Comparison of ENCODE assay signal across 25 cellular contexts in genomic region chr19:19679176-19680073, GRCh38. TPM values are rescaled to one million over a fixed set of nuclear protein-coding genes. Genes with fewer than 3 reads are reported as not detected.
A peak's percentile ranks its signal among the peaks of the same experiment; 100 is the strongest.
DNase-seq lines count a peak whose midpoint lies in the region; ATAC-seq, FAIRE-seq and TF ChIP-seq lines count a peak whose summit lies in the region.
"Had no signal": no experiment of that assay in that cellular context is flagged by ENCODE, and none has a peak within 500 bp of the region (broad histone marks: within the 10 kb centered on the region; RNA-seq: fewer than 3 reads in every experiment).

No MANE protein-coding gene starts in this region.

- WGBS in K562 (ENCODE audit: insufficient coverage, low coverage, missing lambda C conversion rate) = 98% methylated on average over 20 of the region's 20 CpGs

- H3K27ac ChIP-seq in K562 (ENCODE audit: extremely low read depth, low read depth, low read length) = no peak overlapping the region
- H3K27ac ChIP-seq: HL-60, skin epidermis had no signal

- H3K27ac Mint-ChIP-seq in activated CD4-positive, alpha-beta memory T cell treated with anti-CD3 and anti-CD28 coated beads for 36 hours = peak overlapping the region; percentile 39
- no peak overlapping the region for H3K27ac Mint-ChIP-seq in activated CD4-positive, alpha-beta memory T cell treated with anti-CD3 and anti-CD28 coated beads, Interleukin-2, amount 10 ng/mL, durations not matched to agents 7 days and 5 days
- no peak overlapping the region for H3K27ac Mint-ChIP-seq in Caco-2 (ENCODE audit: unreplicated experiment)
- H3K27ac Mint-ChIP-seq: activated naive CD8-positive, alpha-beta T cell treated with anti-CD3 and anti-CD28 coated beads, Interleukin-2, amount 10 ng/mL, durations not matched to agents 7 days and 5 days; activated T-helper 1 cell treated with anti-CD3 and anti-CD28 coated beads, Interleukin-12 subunit alpha, Interleukin-12 subunit beta, Interleukin-2, Interleukin-4 antibody, amounts not matched to agents 30 ng/mL and 10 ng/mL and 1 ng/mL, durations not matched to agents 14 hours and 24 hours and 36 hours; nephron progenitor cell; stimulated activated naive CD8-positive, alpha-beta T cell treated with anti-CD3 and anti-CD28 coated beads, Interleukin-15, Interleukin-2, amounts not matched to agents 100 ng/mL and 50 ng/mL, for 24 hours had no signal

- no peak for TF ChIP-seq RAD21 in K562 (CRISPR knock-in tag; conservative IDR thresholded peaks at IDR 0.05 in 1 of 2, IDR thresholded peaks at IDR 0.05 in 1 of 2)

- DNase-seq in activated CD4-positive, alpha-beta memory T cell treated with anti-CD3 and anti-CD28 coated beads for 36 hours = no peak
- no peak for DNase-seq in activated CD4-positive, alpha-beta memory T cell treated with anti-CD3 and anti-CD28 coated beads, Interleukin-2, amount 10 ng/mL, durations not matched to agents 7 days and 5 days
- DNase-seq in Caco-2 (no peak), K562 (ENCODE audit: extremely low read depth in 1 of 4, low spot score in 3 of 4) (no peak), retina (no peak)
- no peak for DNase-seq in stimulated activated naive CD8-positive, alpha-beta T cell treated with anti-CD3 and anti-CD28 coated beads, Interleukin-15, Interleukin-2, amounts not matched to agents 100 U/mL and 50 U/mL, for 24 hours
- DNase-seq: 8988T; activated naive CD8-positive, alpha-beta T cell treated with anti-CD3 and anti-CD28 coated beads, Interleukin-2, amount 10 ng/mL, durations not matched to agents 7 days and 5 days; dermis blood vessel endothelial cell; GOT3; Kasumi-1; left cardiac atrium; mammary epithelial cell; MV-4-11; NCI-H1436 treated with DMSO at 0.1 percent for 48 hours; NCI-H774; nephron progenitor cell; SK-N-SH had no signal

- H3K36me3 Mint-ChIP-seq in activated CD4-positive, alpha-beta memory T cell treated with anti-CD3 and anti-CD28 coated beads for 36 hours = peaks cover 93% of the 10 kb centered on the region
- peaks cover 96% of the 10 kb centered on the region for H3K36me3 Mint-ChIP-seq in activated CD4-positive, alpha-beta memory T cell treated with anti-CD3 and anti-CD28 coated beads, Interleukin-2, amount 10 ng/mL, durations not matched to agents 7 days and 5 days (ENCODE audit: low read depth)
- H3K36me3 Mint-ChIP-seq in Caco-2 (ENCODE audit: insufficient read depth, unreplicated experiment) = peaks cover 62% of the 10 kb centered on the region

- H3K4me1 ChIP-seq in Caco-2 (no peaks in the 10 kb centered on the region), K562 (replicated peaks in 1 of 2; ENCODE audit: control insufficient read depth in 2 of 2, insufficient read depth in 2 of 2, low read length in 2 of 2) (no peaks in the 10 kb centered on the region)

- H3K9me1 ChIP-seq in K562 (ENCODE audit: control insufficient read depth, insufficient read depth, low read length) = no peaks in the 10 kb centered on the region

- H3K27me3 Mint-ChIP-seq in activated CD4-positive, alpha-beta memory T cell treated with anti-CD3 and anti-CD28 coated beads for 36 hours = no peaks in the 10 kb centered on the region
- H3K27me3 Mint-ChIP-seq in activated CD4-positive, alpha-beta memory T cell treated with anti-CD3 and anti-CD28 coated beads, Interleukin-2, amount 10 ng/mL, durations not matched to agents 7 days and 5 days = no peaks in the 10 kb centered on the region
- no peaks in the 10 kb centered on the region for H3K27me3 Mint-ChIP-seq in Caco-2 (ENCODE audit: insufficient read depth, unreplicated experiment)
- H3K27me3 Mint-ChIP-seq: activated naive CD8-positive, alpha-beta T cell treated with anti-CD3 and anti-CD28 coated beads, Interleukin-2, amount 10 ng/mL, durations not matched to agents 7 days and 5 days; central memory CD8-positive, alpha-beta T cell; stimulated activated naive CD8-positive, alpha-beta T cell treated with anti-CD3 and anti-CD28 coated beads, Interleukin-15, Interleukin-2, amounts not matched to agents 100 ng/mL and 50 ng/mL, for 24 hours had no signal

- CTCF ChIA-PET in activated CD4-positive, alpha-beta memory T cell treated with anti-CD3 and anti-CD28 coated beads for 36 hours (lab: Charles Lee) = no interaction called here
- CTCF ChIA-PET in activated CD4-positive, alpha-beta memory T cell treated with anti-CD3 and anti-CD28 coated beads, Interleukin-2, amount 10 ng/mL, durations not matched to agents 7 days and 5 days (lab: Charles Lee) = no interaction called here
- CTCF ChIA-PET in Caco-2 (lab: Charles Lee) (no interaction called here), K562 (lab: Yijun Ruan, JAX; ENCODE audit: low intra/inter-chr PET ratio) (no interaction called here)

- no peaks in the 10 kb centered on the region for H3K27me3 ChIP-seq in Caco-2 (replicated peaks; ENCODE audit: control insufficient read depth, insufficient read depth, low read length)
- H3K27me3 ChIP-seq in K562 (ENCODE audit: control insufficient read depth in 2 of 2, insufficient read depth in 2 of 2, low read length in 2 of 2) = no peaks in the 10 kb centered on the region

- BruUV-seq in Caco-2 (replicated peaks; lab: Mats Ljungman, UMichigan) = TSS peak; percentile 13
- TSS peak; percentile 22 for BruUV-seq in K562 (replicated peaks; lab: Mats Ljungman, UMichigan)

- H3K4me3 Mint-ChIP-seq in activated CD4-positive, alpha-beta memory T cell treated with anti-CD3 and anti-CD28 coated beads for 36 hours = no peak overlapping the region
- no peak overlapping the region for H3K4me3 Mint-ChIP-seq in activated CD4-positive, alpha-beta memory T cell treated with anti-CD3 and anti-CD28 coated beads, Interleukin-2, amount 10 ng/mL, durations not matched to agents 7 days and 5 days
- no peak overlapping the region for H3K4me3 Mint-ChIP-seq in Caco-2 (ENCODE audit: unreplicated experiment)
- H3K4me3 Mint-ChIP-seq: activated naive CD8-positive, alpha-beta T cell treated with anti-CD3 and anti-CD28 coated beads, Interleukin-2, amount 10 ng/mL, durations not matched to agents 7 days and 5 days; activated T-helper 1 cell treated with anti-CD3 and anti-CD28 coated beads, Interleukin-12 subunit alpha, Interleukin-12 subunit beta, Interleukin-2, Interleukin-4 antibody, amounts not matched to agents 30 ng/mL and 10 ng/mL and 1 ng/mL, durations not matched to agents 14 hours and 24 hours and 36 hours; central memory CD8-positive, alpha-beta T cell; nephron progenitor cell; stimulated activated naive CD8-positive, alpha-beta T cell treated with anti-CD3 and anti-CD28 coated beads, Interleukin-15, Interleukin-2, amounts not matched to agents 100 ng/mL and 50 ng/mL, for 24 hours had no signal

- TF ChIP-seq POLR2A in K562 (conservative IDR thresholded peaks at IDR 0.05) = no peak

- H3K4me2 ChIP-seq in K562 (ENCODE audit: insufficient read depth, low read length) = no peak overlapping the region
- H3K4me2 ChIP-seq: SK-N-SH had no signal

- no peak for ATAC-seq in K562
- ATAC-seq in stimulated activated naive CD8-positive, alpha-beta T cell treated with anti-CD3 and anti-CD28 coated beads, Interleukin-15, Interleukin-2, amounts not matched to agents 100 U/mL and 50 U/mL, for 24 hours = no peak
- ATAC-seq: left cardiac atrium had no signal

- no peak for TF ChIP-seq CTCF in Caco-2 (IDR thresholded peaks at IDR 0.05; ENCODE audit: insufficient read depth in 1 of 2, low read depth in 1 of 2, low read length in 1 of 2, severe bottlenecking in 1 of 2, unreplicated experiment in 1 of 2)
- TF ChIP-seq CTCF in K562 (IDR thresholded peaks at IDR 0.05 in 2 of 3, conservative IDR thresholded peaks at IDR 0.05 in 1 of 3; ENCODE audit: insufficient read depth in 2 of 3, low read depth in 1 of 3, low read length in 3 of 3) = no peak

- TF ChIP-seq EP300 in K562 (IDR thresholded peaks at IDR 0.05; ENCODE audit: low read length) = no peak

- H3K4me3 ChIP-seq in Caco-2 (ENCODE audit: low read depth, low read length) (no peak overlapping the region), K562 (no peak overlapping the region)
- H3K4me3 ChIP-seq: skin epidermis had no signal

- FAIRE-seq in K562 (lab: Jason Lieb, UNC) = no peak
- FAIRE-seq: endometrium, frontal cortex had no signal

- in situ Hi-C loops in K562 (cut with MboI) = no loop called here

- H3K9me3 Mint-ChIP-seq in activated CD4-positive, alpha-beta memory T cell treated with anti-CD3 and anti-CD28 coated beads for 36 hours = peaks cover 76% of the 10 kb centered on the region
- H3K9me3 Mint-ChIP-seq in activated CD4-positive, alpha-beta memory T cell treated with anti-CD3 and anti-CD28 coated beads, Interleukin-2, amount 10 ng/mL, durations not matched to agents 7 days and 5 days = peaks cover 68% of the 10 kb centered on the region
- peaks cover 14% of the 10 kb centered on the region for H3K9me3 Mint-ChIP-seq in Caco-2 (ENCODE audit: unreplicated experiment)

- H4K20me1 ChIP-seq in K562 (replicated peaks; ENCODE audit: control insufficient read depth, insufficient read depth, low read length) = no peaks in the 10 kb centered on the region

- H3K4me1 Mint-ChIP-seq in activated CD4-positive, alpha-beta memory T cell treated with anti-CD3 and anti-CD28 coated beads for 36 hours (ENCODE audit: low read depth) = peaks cover 21% of the 10 kb centered on the region
- peaks cover 9% of the 10 kb centered on the region for H3K4me1 Mint-ChIP-seq in activated CD4-positive, alpha-beta memory T cell treated with anti-CD3 and anti-CD28 coated beads, Interleukin-2, amount 10 ng/mL, durations not matched to agents 7 days and 5 days
- H3K4me1 Mint-ChIP-seq in Caco-2 (ENCODE audit: low read depth, unreplicated experiment) = no peaks in the 10 kb centered on the region

- no peaks in the 10 kb centered on the region for H3K79me2 ChIP-seq in K562 (ENCODE audit: control insufficient read depth, insufficient read depth, low read length)

- POLR2A ChIA-PET in activated CD4-positive, alpha-beta memory T cell treated with anti-CD3 and anti-CD28 coated beads for 36 hours (lab: Charles Lee) = no interaction called here
- POLR2A ChIA-PET in activated CD4-positive, alpha-beta memory T cell treated with anti-CD3 and anti-CD28 coated beads, Interleukin-2, amount 10 ng/mL, durations not matched to agents 7 days and 5 days (lab: Charles Lee) = interaction anchor here (4.3 kb wide), 1 partner anchor 10 kb away, joined by 17 read pairs; the partner anchor contains the start of gene ZNF101
- POLR2A ChIA-PET in Caco-2 (lab: Charles Lee) (no interaction called here), K562 (lab: Yijun Ruan, JAX) (no interaction called here)

- intact Hi-C loops in activated CD4-positive, alpha-beta memory T cell treated with anti-CD3 and anti-CD28 coated beads for 36 hours (cut with micrococcal nuclease) = no loop called here
- intact Hi-C loops in Caco-2 (cut with micrococcal nuclease; ENCODE audit: unreplicated experiment) = no loop called here
- intact Hi-C loops in K562 (cut with micrococcal nuclease) = no loop called here

- no peak overlapping the region for H3K9ac ChIP-seq in K562 (ENCODE audit: insufficient read depth in 1 of 2, low read depth in 2 of 2, low read length in 2 of 2)
- H3K9ac ChIP-seq: SK-N-SH had no signal

- H2AFZ ChIP-seq in K562 (ENCODE audit: low read depth, low read length) = no peak overlapping the region

- H3K9me3 ChIP-seq in Caco-2 = peaks cover 37% of the 10 kb centered on the region; the same call in 1 of the 2 replicates
- peaks cover 20% of the 10 kb centered on the region for H3K9me3 ChIP-seq in K562 (replicated peaks; ENCODE audit: control insufficient read depth, insufficient read depth, low read depth, low read length)

- peaks cover 2% of the 10 kb centered on the region; the same call in 1 of the 2 replicates for H3K36me3 ChIP-seq in Caco-2 (ENCODE audit: control insufficient read depth, insufficient read depth, low read length)
- peaks cover 45% of the 10 kb centered on the region for H3K36me3 ChIP-seq in K562 (ENCODE audit: control insufficient read depth, insufficient read depth, low read length)

RNA-seq across cellular contexts. Expression of gene ZNF101, which starts 10.8 kb away (rescaled TPM):
- 10 to 100 TPM; 76.0 to 77.0 TPM for total RNA-seq in activated CD4-positive, alpha-beta memory T cell treated with anti-CD3 and anti-CD28 coated beads for 36 hours
- total RNA-seq in activated CD4-positive, alpha-beta memory T cell treated with anti-CD3 and anti-CD28 coated beads, Interleukin-2, amount 10 ng/mL, durations not matched to agents 7 days and 5 days = 100 to 1,000 TPM; 105 to 108 TPM
- total RNA-seq in Caco-2 (2022) (11.8 and 12.5 TPM in 2 replicates), K562 (2014; rRNA removed) (9.5 and 10.6 TPM in 2 replicates), K562 (2014; rRNA removed; fragmentation: Illumina TruSeq; extraction: Trizol) (19.3 and 19.8 TPM in 2 replicates), K562 (2015; rRNA removed; fragmentation: Illumina TruSeq; extraction: Trizol) (14.6 and 14.7 TPM in 2 replicates), K562 (2021) (13.1 and 17.5 TPM in 2 replicates)
- total RNA-seq in K562 (2011; cell fraction: chromatin; rRNA removed; ENCODE audit: low replicate concordance) = 25.4 and 44.7 TPM in 2 replicates
- 19.6 and 22.2 TPM in 2 replicates for total RNA-seq in K562 (2011; cell fraction: nucleolus; rRNA removed)
- total RNA-seq in K562 (2011; cell fraction: nucleoplasm; rRNA removed) = 33.1 and 41.5 TPM in 2 replicates
- polyA plus RNA-seq in K562 (2011; rRNA removed) (14.9 and 20.3 TPM in 2 replicates), K562 (2014; fragmentation: Illumina TruSeq; extraction: Trizol) (10.6 and 11.1 TPM in 2 replicates), K562 (2014; fragmentation: Nextera tagmentation; extraction: Ambion mirVana) (10 to 100 TPM in 1 of 2 experiments, 1 to 10 TPM in 1; 9.6 to 11.8 TPM), K562 (2014; rRNA removed) (8.6 and 12.4 TPM in 2 replicates)
- polyA plus RNA-seq in K562 (2011; cell fraction: cytosol; rRNA removed) = 4.6 and 7.6 TPM in 2 replicates
- 6.4 and 7.7 TPM in 2 replicates for polyA plus RNA-seq in K562 (2011; cell fraction: nucleus; rRNA removed)
- polyA plus RNA-seq in K562 (2012) = 7.0 and 7.5 TPM in 2 replicates
- polyA minus RNA-seq in K562 (2011; rRNA and poly(A)+ RNA removed) = 28.3 and 34.7 TPM in 2 replicates
- polyA minus RNA-seq in K562 (2011; cell fraction: cytosol; rRNA and poly(A)+ RNA removed) = 7.5 and 7.6 TPM in 2 replicates
- 4.4 and 9.1 TPM in 2 replicates for polyA minus RNA-seq in K562 (2011; cell fraction: nucleus; rRNA and poly(A)+ RNA removed)

RNA-seq across cellular contexts. Expression of gene ATP13A1, which starts 15.9 kb away (rescaled TPM):
- 10 to 100 TPM; 66.6 to 69.2 TPM for total RNA-seq in activated CD4-positive, alpha-beta memory T cell treated with anti-CD3 and anti-CD28 coated beads for 36 hours
- 100 to 1,000 TPM; 102 to 107 TPM for total RNA-seq in activated CD4-positive, alpha-beta memory T cell treated with anti-CD3 and anti-CD28 coated beads, Interleukin-2, amount 10 ng/mL, durations not matched to agents 7 days and 5 days
- total RNA-seq in Caco-2 (2022) (83.0 and 93.1 TPM in 2 replicates), K562 (2014; rRNA removed) (32.5 and 41.6 TPM in 2 replicates), K562 (2014; rRNA removed; fragmentation: Illumina TruSeq; extraction: Trizol) (20.1 and 21.6 TPM in 2 replicates), K562 (2015; rRNA removed; fragmentation: Illumina TruSeq; extraction: Trizol) (19.6 and 21.8 TPM in 2 replicates), K562 (2021) (68.0 and 83.8 TPM in 2 replicates)
- total RNA-seq in K562 (2011; cell fraction: chromatin; rRNA removed; ENCODE audit: low replicate concordance) = 206 and 610 TPM in 2 replicates
- 371 and 377 TPM in 2 replicates for total RNA-seq in K562 (2011; cell fraction: nucleolus; rRNA removed)
- 207 and 218 TPM in 2 replicates for total RNA-seq in K562 (2011; cell fraction: nucleoplasm; rRNA removed)
- polyA plus RNA-seq in K562 (2011; rRNA removed) (23.1 and 45.6 TPM in 2 replicates), K562 (2014; fragmentation: Illumina TruSeq; extraction: Trizol) (27.9 and 46.9 TPM in 2 replicates), K562 (2014; fragmentation: Nextera tagmentation; extraction: Ambion mirVana) (1 to 10 TPM in 1 of 2 experiments, under 1 TPM in 1; 0.90 to 1.8 TPM), K562 (2014; rRNA removed) (49.2 and 58.9 TPM in 2 replicates)
- polyA plus RNA-seq in K562 (2011; cell fraction: cytosol; rRNA removed) = 27.8 and 39.0 TPM in 2 replicates
- 418 and 536 TPM in 2 replicates for polyA plus RNA-seq in K562 (2011; cell fraction: nucleus; rRNA removed)
- 43.7 and 80.1 TPM in 2 replicates for polyA plus RNA-seq in K562 (2012)
- polyA minus RNA-seq in K562 (2011; rRNA and poly(A)+ RNA removed) = 35.7 and 39.3 TPM in 2 replicates
- 32.4 and 39.3 TPM in 2 replicates for polyA minus RNA-seq in K562 (2011; cell fraction: cytosol; rRNA and poly(A)+ RNA removed)
- polyA minus RNA-seq in K562 (2011; cell fraction: nucleus; rRNA and poly(A)+ RNA removed) = 107 and 134 TPM in 2 replicates

RNA-seq across cellular contexts. Expression of gene GMIP, which starts 36.0 kb away (rescaled TPM):
- total RNA-seq in activated CD4-positive, alpha-beta memory T cell treated with anti-CD3 and anti-CD28 coated beads for 36 hours = 10 to 100 TPM; 78.6 to 79.4 TPM
- 100 to 1,000 TPM; 111 to 112 TPM for total RNA-seq in activated CD4-positive, alpha-beta memory T cell treated with anti-CD3 and anti-CD28 coated beads, Interleukin-2, amount 10 ng/mL, durations not matched to agents 7 days and 5 days
- total RNA-seq in Caco-2 (2022) (8.6 and 10.4 TPM in 2 replicates), K562 (2014; rRNA removed) (9.9 and 12.6 TPM in 2 replicates), K562 (2014; rRNA removed; fragmentation: Illumina TruSeq; extraction: Trizol) (2.2 and 3.9 TPM in 2 replicates), K562 (2015; rRNA removed; fragmentation: Illumina TruSeq; extraction: Trizol) (3.2 and 3.3 TPM in 2 replicates), K562 (2021) (13.5 and 15.8 TPM in 2 replicates)
- total RNA-seq in K562 (2011; cell fraction: chromatin; rRNA removed; ENCODE audit: low replicate concordance) = 36.6 and 78.6 TPM in 2 replicates
- 26.7 and 27.8 TPM in 2 replicates for total RNA-seq in K562 (2011; cell fraction: nucleolus; rRNA removed)
- 17.3 and 24.6 TPM in 2 replicates for total RNA-seq in K562 (2011; cell fraction: nucleoplasm; rRNA removed)
- polyA plus RNA-seq in K562 (2011; rRNA removed) (2.9 and 5.1 TPM in 2 replicates), K562 (2014; fragmentation: Illumina TruSeq; extraction: Trizol) (5.4 and 6.3 TPM in 2 replicates), K562 (2014; fragmentation: Nextera tagmentation; extraction: Ambion mirVana) (under 1 TPM; 0.14 to 0.38 TPM), K562 (2014; rRNA removed) (6.8 and 12.5 TPM in 2 replicates)
- polyA plus RNA-seq in K562 (2011; cell fraction: cytosol; rRNA removed) = 2.3 and 3.5 TPM in 2 replicates
- 27.3 and 36.6 TPM in 2 replicates for polyA plus RNA-seq in K562 (2011; cell fraction: nucleus; rRNA removed)
- polyA plus RNA-seq in K562 (2012) = 8.7 and 16.6 TPM in 2 replicates
- 5.1 and 5.4 TPM in 2 replicates for polyA minus RNA-seq in K562 (2011; rRNA and poly(A)+ RNA removed)
- 3.7 and 6.4 TPM in 2 replicates for polyA minus RNA-seq in K562 (2011; cell fraction: cytosol; rRNA and poly(A)+ RNA removed)
- 6.6 and 8.1 TPM in 2 replicates for polyA minus RNA-seq in K562 (2011; cell fraction: nucleus; rRNA and poly(A)+ RNA removed)

RNA-seq across cellular contexts. Expression of gene LPAR2, which starts 51.4 kb away (rescaled TPM):
- 10 to 100 TPM; 32.5 to 33.1 TPM for total RNA-seq in activated CD4-positive, alpha-beta memory T cell treated with anti-CD3 and anti-CD28 coated beads for 36 hours
- 10 to 100 TPM; 43.2 to 46.2 TPM for total RNA-seq in activated CD4-positive, alpha-beta memory T cell treated with anti-CD3 and anti-CD28 coated beads, Interleukin-2, amount 10 ng/mL, durations not matched to agents 7 days and 5 days
- total RNA-seq in Caco-2 (2022) (29.3 and 31.3 TPM in 2 replicates), K562 (2014; rRNA removed) (2.3 and 3.3 TPM in 2 replicates), K562 (2014; rRNA removed; fragmentation: Illumina TruSeq; extraction: Trizol) (1.8 and 1.9 TPM in 2 replicates), K562 (2015; rRNA removed; fragmentation: Illumina TruSeq; extraction: Trizol) (4.0 and 4.4 TPM in 2 replicates), K562 (2021) (7.0 and 10.3 TPM in 2 replicates)
- 44.7 and 88.0 TPM in 2 replicates for total RNA-seq in K562 (2011; cell fraction: chromatin; rRNA removed; ENCODE audit: low replicate concordance)
- total RNA-seq in K562 (2011; cell fraction: nucleolus; rRNA removed) = 27.1 and 27.2 TPM in 2 replicates
- 34.0 and 49.1 TPM in 2 replicates for total RNA-seq in K562 (2011; cell fraction: nucleoplasm; rRNA removed)
- polyA plus RNA-seq in K562 (2011; rRNA removed) (4.4 and 9.4 TPM in 2 replicates), K562 (2014; fragmentation: Illumina TruSeq; extraction: Trizol) (6.5 and 7.8 TPM in 2 replicates), K562 (2014; fragmentation: Nextera tagmentation; extraction: Ambion mirVana) (under 1 TPM; 0.63 TPM), K562 (2014; rRNA removed) (8.1 and 13.8 TPM in 2 replicates)
- 7.7 and 7.9 TPM in 2 replicates for polyA plus RNA-seq in K562 (2011; cell fraction: cytosol; rRNA removed)
- 76.8 and 108 TPM in 2 replicates for polyA plus RNA-seq in K562 (2011; cell fraction: nucleus; rRNA removed)
- polyA plus RNA-seq in K562 (2012) = 9.5 and 18.9 TPM in 2 replicates
- 2.7 and 3.6 TPM in 2 replicates for polyA minus RNA-seq in K562 (2011; rRNA and poly(A)+ RNA removed)
- 1.6 and 2.5 TPM in 2 replicates for polyA minus RNA-seq in K562 (2011; cell fraction: cytosol; rRNA and poly(A)+ RNA removed)
- polyA minus RNA-seq in K562 (2011; cell fraction: nucleus; rRNA and poly(A)+ RNA removed) = 6.6 and 7.2 TPM in 2 replicates

RNA-seq across cellular contexts. Expression of gene ZNF14, which starts 53.5 kb away (rescaled TPM):
- total RNA-seq in activated CD4-positive, alpha-beta memory T cell treated with anti-CD3 and anti-CD28 coated beads for 36 hours = 1 to 10 TPM; 6.8 to 7.9 TPM
- 1 to 10 TPM; 8.0 to 8.4 TPM for total RNA-seq in activated CD4-positive, alpha-beta memory T cell treated with anti-CD3 and anti-CD28 coated beads, Interleukin-2, amount 10 ng/mL, durations not matched to agents 7 days and 5 days
- total RNA-seq in Caco-2 (2022) = 4.5 and 4.9 TPM in 2 replicates
- total RNA-seq in K562 (2011; cell fraction: chromatin; rRNA removed; ENCODE audit: low replicate concordance) = 5.8 and 18.8 TPM in 2 replicates
- total RNA-seq in K562 (2011; cell fraction: nucleolus; rRNA removed) = 4.7 and 6.4 TPM in 2 replicates
- 5.5 and 6.6 TPM in 2 replicates for total RNA-seq in K562 (2011; cell fraction: nucleoplasm; rRNA removed)
- total RNA-seq in K562 (2014; rRNA removed) = 1.9 and 2.6 TPM in 2 replicates
- 6.4 and 7.4 TPM in 2 replicates for total RNA-seq in K562 (2014; rRNA removed; fragmentation: Illumina TruSeq; extraction: Trizol)
- total RNA-seq in K562 (2015; rRNA removed; fragmentation: Illumina TruSeq; extraction: Trizol) = 4.8 and 4.9 TPM in 2 replicates
- 2.6 and 2.9 TPM in 2 replicates for total RNA-seq in K562 (2021)
- polyA plus RNA-seq in K562 (2011; rRNA removed) = 3.6 and 5.6 TPM in 2 replicates
- 0.61 and 1.3 TPM in 2 replicates for polyA plus RNA-seq in K562 (2011; cell fraction: cytosol; rRNA removed)
- 1.1 and 1.2 TPM in 2 replicates for polyA plus RNA-seq in K562 (2011; cell fraction: nucleus; rRNA removed)
- 2.3 and 3.6 TPM in 2 replicates for polyA plus RNA-seq in K562 (2012)
- polyA plus RNA-seq in K562 (2014; fragmentation: Illumina TruSeq; extraction: Trizol) = 3.5 and 4.0 TPM in 2 replicates
- 1 to 10 TPM; 2.6 to 7.0 TPM for polyA plus RNA-seq in K562 (2014; fragmentation: Nextera tagmentation; extraction: Ambion mirVana)
- 2.2 and 2.4 TPM in 2 replicates for polyA plus RNA-seq in K562 (2014; rRNA removed)
- polyA minus RNA-seq in K562 (2011; rRNA and poly(A)+ RNA removed) = 7.7 and 8.9 TPM in 2 replicates
- polyA minus RNA-seq in K562 (2011; cell fraction: cytosol; rRNA and poly(A)+ RNA removed) = 2.8 TPM in 2 replicates
- 1.5 and 2.6 TPM in 2 replicates for polyA minus RNA-seq in K562 (2011; cell fraction: nucleus; rRNA and poly(A)+ RNA removed)
